In the genomic region with DNA sequence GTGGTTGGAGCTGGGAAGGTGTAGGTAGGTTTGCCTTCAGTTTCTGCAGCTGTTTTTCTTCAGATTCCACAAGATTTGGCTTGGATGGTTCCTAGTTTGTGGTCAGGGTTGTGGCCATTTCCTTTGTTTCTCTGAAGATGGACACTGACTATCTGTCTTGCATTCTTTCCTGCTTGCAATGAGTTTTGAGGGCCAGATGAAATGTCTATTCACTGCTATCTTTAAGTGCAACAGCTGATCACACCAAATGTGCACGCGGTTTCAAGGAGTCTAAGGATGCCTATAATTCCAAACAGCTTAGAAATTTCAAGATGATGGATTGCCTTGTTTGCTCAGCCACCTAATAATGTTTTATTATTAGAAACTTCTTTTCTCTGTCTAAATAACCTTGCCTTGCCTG, we compare ENCODE assay signal across 27 cellular contexts. TPM values are rescaled to one million over a fixed set of nuclear protein-coding genes. Genes with fewer than 3 reads are reported as not detected.
A peak's percentile ranks its signal among the peaks of the same experiment; 100 is the strongest.
DNase-seq lines count a peak whose midpoint lies in the region; ATAC-seq, FAIRE-seq and TF ChIP-seq lines count a peak whose summit lies in the region.
"Had no signal": no experiment of that assay in that cellular context is flagged by ENCODE, and none has a peak within 500 bp of the region (broad histone marks: within the 10 kb centered on the region; RNA-seq: fewer than 3 reads in every experiment).

No MANE protein-coding gene starts in this region.

- TF ChIP-seq CTCF in AG10803 (conservative IDR thresholded peaks at IDR 0.05; ENCODE audit: low read length), result no peak
- no peak for TF ChIP-seq CTCF in cardiac fibroblast (IDR thresholded peaks at IDR 0.05; ENCODE audit: low read depth, low read length)

- H3K27me3 Mint-ChIP-seq in activated T-helper 1 cell treated with anti-CD3 and anti-CD28 coated beads, Interleukin-12 subunit alpha, Interleukin-12 subunit beta, Interleukin-2, Interleukin-4 antibody, amounts not matched to agents 30 ng/mL and 10 ng/mL and 1 ng/mL, durations not matched to agents 14 hours and 24 hours and 36 hours (ENCODE audit: insufficient read depth), result peaks cover 67% of the 10 kb centered on the region

- FAIRE-seq in HTR-8/SVneo (lab: Jason Lieb, UNC) (peak; percentile 63), RCC 7860 (lab: Jason Lieb, UNC) (no peak)
- FAIRE-seq: keratinocyte, pancreas had no signal

- H3K36me3 Mint-ChIP-seq in activated T-helper 1 cell treated with anti-CD3 and anti-CD28 coated beads, Interleukin-12 subunit alpha, Interleukin-12 subunit beta, Interleukin-2, Interleukin-4 antibody, amounts not matched to agents 30 ng/mL and 10 ng/mL and 1 ng/mL, durations not matched to agents 14 hours and 24 hours and 36 hours (ENCODE audit: low read depth), result no peaks in the 10 kb centered on the region
- H3K36me3 Mint-ChIP-seq: T-cell had no signal

- no peak for ATAC-seq in GM21423 (IDR thresholded peaks at IDR 0.05; ENCODE audit: unreplicated experiment)
- ATAC-seq: HCT116, pancreas, T-cell had no signal

- intact Hi-C loops in activated T-helper 1 cell treated with anti-CD3 and anti-CD28 coated beads, Interleukin-12 subunit alpha, Interleukin-12 subunit beta, Interleukin-2, Interleukin-4 antibody, amounts not matched to agents 30 ng/mL and 10 ng/mL and 1 ng/mL, durations not matched to agents 14 hours and 24 hours and 36 hours (cut with micrococcal nuclease), result no loop called here

- H3K4me3 ChIP-seq in AG10803 (ENCODE audit: low read length) (no peak overlapping the region), cardiac fibroblast (replicated peaks in 1 of 2; ENCODE audit: low read depth in 2 of 2, low read length in 2 of 2) (no peak overlapping the region)
- H3K4me3 ChIP-seq: adrenal gland, BLaER1, pancreas had no signal

- no peaks in the 10 kb centered on the region for H3K4me1 Mint-ChIP-seq in activated T-helper 1 cell treated with anti-CD3 and anti-CD28 coated beads, Interleukin-12 subunit alpha, Interleukin-12 subunit beta, Interleukin-2, Interleukin-4 antibody, amounts not matched to agents 30 ng/mL and 10 ng/mL and 1 ng/mL, durations not matched to agents 14 hours and 24 hours and 36 hours (ENCODE audit: low read depth)
- H3K4me1 Mint-ChIP-seq: activated B cell treated with CpG ODN at 0.5 μM for 24 hours, T-cell had no signal

- no peak overlapping the region for H3K27ac Mint-ChIP-seq in activated T-helper 1 cell treated with anti-CD3 and anti-CD28 coated beads, Interleukin-12 subunit alpha, Interleukin-12 subunit beta, Interleukin-2, Interleukin-4 antibody, amounts not matched to agents 30 ng/mL and 10 ng/mL and 1 ng/mL, durations not matched to agents 14 hours and 24 hours and 36 hours
- H3K27ac Mint-ChIP-seq: activated B cell treated with CpG ODN at 0.5 μM for 24 hours; activated naive CD4-positive, alpha-beta T cell treated with anti-CD3 and anti-CD28 coated beads for 36 hours; T-cell had no signal

- no peak overlapping the region for H3K4me3 Mint-ChIP-seq in activated T-helper 1 cell treated with anti-CD3 and anti-CD28 coated beads, Interleukin-12 subunit alpha, Interleukin-12 subunit beta, Interleukin-2, Interleukin-4 antibody, amounts not matched to agents 30 ng/mL and 10 ng/mL and 1 ng/mL, durations not matched to agents 14 hours and 24 hours and 36 hours
- H3K4me3 Mint-ChIP-seq: activated B cell treated with CpG ODN at 0.5 μM for 24 hours; activated naive CD4-positive, alpha-beta T cell treated with anti-CD3 and anti-CD28 coated beads for 36 hours; T-cell had no signal

- H3K9me3 Mint-ChIP-seq in activated T-helper 1 cell treated with anti-CD3 and anti-CD28 coated beads, Interleukin-12 subunit alpha, Interleukin-12 subunit beta, Interleukin-2, Interleukin-4 antibody, amounts not matched to agents 30 ng/mL and 10 ng/mL and 1 ng/mL, durations not matched to agents 14 hours and 24 hours and 36 hours, result no peaks in the 10 kb centered on the region
- H3K9me3 Mint-ChIP-seq: activated B cell treated with CpG ODN at 0.5 μM for 24 hours; activated naive CD4-positive, alpha-beta T cell treated with anti-CD3 and anti-CD28 coated beads for 36 hours; T-cell had no signal

- peak; percentile 55 for DNase-seq in AG10803 (ENCODE audit: low read depth)
- DNase-seq in HTR-8/SVneo (ENCODE audit: insufficient read length, low spot score), result no peak
- DNase-seq in cardiac fibroblast (ENCODE audit: low read depth in 2 of 2), result peak; percentile 15 to 20
- DNase-seq in myocyte (ENCODE audit: low read depth), result peak; percentile 97
- DNase-seq in activated T-helper 1 cell treated with anti-CD3 and anti-CD28 coated beads, Interleukin-12 subunit alpha, Interleukin-12 subunit beta, Interleukin-2, Interleukin-4 antibody, amounts not matched to agents 30 ng/mL and 10 ng/mL and 1 ng/mL, durations not matched to agents 14 hours and 24 hours and 36 hours (ENCODE audit: low spot score), result no peak
- DNase-seq in RCC 7860 (ENCODE audit: low spot score), result no peak
- DNase-seq in NCI-H1436 treated with DMSO at 0.1 percent for 48 hours (lab: John Stamatoyannopoulos, UW), result no peak
- DNase-seq: ACHN; activated B cell treated with CpG ODN at 0.5 μM for 24 hours; activated naive CD4-positive, alpha-beta T cell treated with anti-CD3 and anti-CD28 coated beads for 36 hours; adrenal gland; central memory CD4-positive, alpha-beta T cell; dermis blood vessel endothelial cell; DMS53; Karpas-422; MV-4-11; NCI-H187; NCI-H526 treated with DMSO at 0.1 percent for 48 hours; pancreas; SHP77 treated with DMSO at 0.1 percent for 48 hours; stimulated activated CD4-positive, alpha-beta T cell treated with anti-CD3 and anti-CD28 coated beads, Interleukin-2, amount 100 ng/mL, for 48 hours; T-cell had no signal

RNA-seq across cellular contexts. Expression of a gene that starts 28.4 kb away (rescaled TPM):
- 6.4 and 6.7 TPM in 2 replicates for total RNA-seq in myocyte
- polyA plus RNA-seq in myocyte (2012), result 6.3 TPM
- total RNA-seq in activated T-helper 1 cell treated with anti-CD3 and anti-CD28 coated beads, Interleukin-12 subunit alpha, Interleukin-12 subunit beta, Interleukin-2, Interleukin-4 antibody, amounts not matched to agents 30 ng/mL and 10 ng/mL and 1 ng/mL, durations not matched to agents 14 hours and 24 hours and 36 hours, result not detected in 2 replicates
- total RNA-seq: activated B cell treated with CpG ODN at 0.5 μM for 24 hours; activated naive CD4-positive, alpha-beta T cell treated with anti-CD3 and anti-CD28 coated beads for 36 hours had no signal
- polyA plus RNA-seq: neural cell had no signal

Comparison
In these comparisons a context has a peak if more than half of its experiments do, and no peak if none do; other contexts are left out.
1. DNase-seq: peak in AG10803 (single experiment), cardiac fibroblast (2 of 2) and myocyte (single experiment); none in HTR-8/SVneo (single experiment), activated T-helper 1 cell treated with anti-CD3 and anti-CD28 coated beads, Interleukin-12 subunit alpha, Interleukin-12 subunit beta, Interleukin-2, Interleukin-4 antibody, amounts not matched to agents 30 ng/mL and 10 ng/mL and 1 ng/mL, durations not matched to agents 14 hours and 24 hours and 36 hours (single experiment), RCC 7860 (single experiment) and NCI-H1436 treated with DMSO at 0.1 percent for 48 hours (single experiment).